ENCODE assay signal across 11 cellular contexts in genomic region chr3:23159929-23160328, GRCh38. TPM values are rescaled to one million over a fixed set of nuclear protein-coding genes. Genes with fewer than 3 reads are reported as not detected.
A peak's percentile ranks its signal among the peaks of the same experiment; 100 is the strongest.
DNase-seq lines count a peak whose midpoint lies in the region; ATAC-seq and TF ChIP-seq lines count a peak whose summit lies in the region.
"Had no signal": no experiment of that assay in that cellular context is flagged by ENCODE, and none has a peak within 500 bp of the region (broad histone marks: within the 10 kb centered on the region; RNA-seq: fewer than 3 reads in every experiment).

No MANE protein-coding gene starts in this region.

- H3K4me3 Mint-ChIP-seq in neural progenitor cell (no peak overlapping the region), natural killer cell (no peak overlapping the region)
- H3K4me3 Mint-ChIP-seq: central memory CD8-positive, alpha-beta T cell; type B pancreatic cell had no signal

- DNase-seq in Caki2 (ENCODE audit: low read depth) (peak; percentile 83), NCI-H226 (peak; percentile 68), epithelial cell of esophagus (ENCODE audit: low read depth) (peak; percentile 80), non-pigmented ciliary epithelial cell (ENCODE audit: low read depth) (peak; percentile 81), neural progenitor cell (ENCODE audit: low spot score) (no peak), natural killer cell (no peak), T-helper 9 cell (no peak)
- DNase-seq: DMS153 had no signal

- no peak for TF ChIP-seq CTCF in epithelial cell of esophagus (IDR thresholded peaks at IDR 0.05; ENCODE audit: insufficient read depth, low read depth, low read length, missing control alignments)
- no peak for TF ChIP-seq CTCF in neural progenitor cell (IDR thresholded peaks at IDR 0.05)
- TF ChIP-seq CTCF in natural killer cell (IDR thresholded peaks at IDR 0.05): no peak

- H3K4me3 ChIP-seq in epithelial cell of esophagus (ENCODE audit: low read length) (no peak overlapping the region), neural progenitor cell (no peak overlapping the region)

- H3K4me2 ChIP-seq in neural progenitor cell: no peak overlapping the region

- H3K4me1 Mint-ChIP-seq in neural progenitor cell (no peaks in the 10 kb centered on the region), natural killer cell (no peaks in the 10 kb centered on the region)
- H3K4me1 Mint-ChIP-seq: central memory CD8-positive, alpha-beta T cell had no signal

- H3K36me3 ChIP-seq in neural progenitor cell: no peaks in the 10 kb centered on the region

- no peak overlapping the region for H3K27ac ChIP-seq in neural progenitor cell

- H3F3A ChIP-seq in neural progenitor cell (ENCODE audit: low read depth): no peaks in the 10 kb centered on the region

- intact Hi-C loops in natural killer cell (cut with micrococcal nuclease): no loop called here

- ATAC-seq in HG03159 (IDR thresholded peaks at IDR 0.05; ENCODE audit: unreplicated experiment) (no peak), natural killer cell (no peak)

- no peaks in the 10 kb centered on the region for H4K20me1 ChIP-seq in neural progenitor cell (ENCODE audit: low read depth)

- H3K36me3 Mint-ChIP-seq in neural progenitor cell: no peaks in the 10 kb centered on the region
- no peaks in the 10 kb centered on the region for H3K36me3 Mint-ChIP-seq in natural killer cell
- H3K36me3 Mint-ChIP-seq: type B pancreatic cell had no signal

- in situ Hi-C loops in Caki2 (cut with HindIII; ENCODE audit: low pct_unique_long_range_greater_than_20kb, low sequenced_read_pairs): no loop called here

- no peaks in the 10 kb centered on the region for H3K9me3 ChIP-seq in neural progenitor cell (ENCODE audit: low read depth)

- no peaks in the 10 kb centered on the region for H3K27me3 ChIP-seq in neural progenitor cell

- H2AFZ ChIP-seq in neural progenitor cell (replicated peaks): no peak overlapping the region

- H3K27me3 Mint-ChIP-seq in neural progenitor cell (ENCODE audit: insufficient read depth, low read depth) (no peaks in the 10 kb centered on the region), natural killer cell (ENCODE audit: low read depth in 2 of 2) (peaks cover 0 to 3% of the 10 kb centered on the region in 2 donors)
- H3K27me3 Mint-ChIP-seq: central memory CD8-positive, alpha-beta T cell had no signal

- H3K79me2 ChIP-seq in neural progenitor cell (ENCODE audit: low read depth): no peaks in the 10 kb centered on the region

- peaks cover 5% of the 10 kb centered on the region for H3K9me3 Mint-ChIP-seq in neural progenitor cell
- H3K9me3 Mint-ChIP-seq in natural killer cell: peaks cover 2 to 3% of the 10 kb centered on the region in 2 donors

- H3K9ac ChIP-seq in neural progenitor cell: no peak overlapping the region

- H3K27ac Mint-ChIP-seq in neural progenitor cell (no peak overlapping the region), natural killer cell (no peak overlapping the region)
- H3K27ac Mint-ChIP-seq: type B pancreatic cell had no signal

- no peaks in the 10 kb centered on the region for H3K4me1 ChIP-seq in neural progenitor cell

RNA-seq across cellular contexts. Expression of gene UBE2E2, which starts 43.2 kb away (rescaled TPM):
- total RNA-seq in Caki2 (2014; rRNA removed; shearing (Covaris generic); ENCODE audit: low replicate concordance): 37.9 and 74.5 TPM in 2 replicates
- 86.2 and 89.8 TPM in 2 replicates for total RNA-seq in neural progenitor cell (ENCODE audit: low replicate concordance)
- 1 to 10 TPM; 4.8 to 6.1 (median 5.3) TPM for total RNA-seq in natural killer cell

Comparison
In these comparisons a context has a peak if more than half of its experiments do, and no peak if none do; other contexts are left out.
1. DNase-seq: peak in Caki2 (single experiment), NCI-H226 (single experiment), epithelial cell of esophagus (single experiment) and non-pigmented ciliary epithelial cell (single experiment); none in neural progenitor cell (single experiment), natural killer cell (single experiment) and T-helper 9 cell (single experiment).